In genomic region chr10:31133628-31134302, GRCh38 we compare ENCODE assay signal across 8 cellular contexts.
DNase-seq lines count a peak whose midpoint lies in the region; ATAC-seq lines count a peak whose summit lies in the region.

No MANE protein-coding gene starts in this region.

- H3K27ac ChIP-seq in cingulate gyrus (ENCODE audit: low read depth, low read length) (peak overlapping the region; percentile 95), layer of hippocampus (ENCODE audit: low read depth, low read length) (peak overlapping the region; percentile 94)

- no peaks in the 10 kb centered on the region for H3K27me3 ChIP-seq in layer of hippocampus (ENCODE audit: control insufficient read depth, insufficient read depth, low read length)

- ATAC-seq in GM21786 (IDR thresholded peaks at IDR 0.05; ENCODE audit: unreplicated experiment) (peak; percentile 41), HG03097 (IDR thresholded peaks at IDR 0.05; ENCODE audit: low FRiP score, unreplicated experiment) (no peak)

- DNase-seq in DMS53 treated with DMSO at 0.1 percent for 48 hours (lab: John Stamatoyannopoulos, UW; ENCODE audit: unreplicated experiment): peak; percentile 42
- peak; percentile 17 to 20 for DNase-seq in NCI-H1930 (lab: John Stamatoyannopoulos, UW)
- DNase-seq in activated CD4-positive, alpha-beta T cell treated with anti-CD3 and anti-CD28 coated beads for 48 hours: peak; percentile 75
- peak; percentile 34 to 57 for DNase-seq in stimulated activated CD4-positive, alpha-beta T cell treated with anti-CD3 and anti-CD28 coated beads, Interleukin-1b, Interleukin-23, amount 100 ng/mL, for 1 hour (ENCODE audit: low read depth in 2 of 2)

Comparison
In these comparisons a context has a peak if more than half of its experiments do, and no peak if none do; other contexts are left out.
1. DNase-seq: peak in every context shown above with its lines; median percentile 75 in activated CD4-positive, alpha-beta T cell treated with anti-CD3 and anti-CD28 coated beads for 48 hours; 46 in stimulated activated CD4-positive, alpha-beta T cell treated with anti-CD3 and anti-CD28 coated beads, Interleukin-1b, Interleukin-23, amount 100 ng/mL, for 1 hour; 42 in DMS53 treated with DMSO at 0.1 percent for 48 hours; 18 in NCI-H1930.